Comparison of ENCODE assay signal across 24 cellular contexts in the genomic region with DNA sequence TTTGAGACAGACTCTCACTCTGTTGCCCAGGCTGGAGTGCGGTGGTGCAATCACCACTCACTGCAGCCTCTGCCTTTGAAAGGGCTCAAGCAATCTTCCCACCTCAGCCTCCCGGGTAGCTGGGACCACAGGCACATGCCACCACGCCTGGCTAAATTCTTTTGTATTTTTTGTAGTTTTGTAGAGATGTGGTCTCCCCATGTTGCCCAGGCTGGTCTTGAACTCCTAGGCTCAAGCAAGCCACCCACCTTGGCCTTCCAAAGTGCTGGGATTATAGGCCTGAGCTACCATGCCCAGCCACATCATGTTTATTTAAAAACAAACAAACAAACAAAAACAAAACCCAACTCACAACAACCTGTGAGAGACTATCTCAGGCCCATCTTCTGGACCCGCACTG. TPM values are rescaled to one million over a fixed set of nuclear protein-coding genes. Genes with fewer than 3 reads are reported as not detected.
"Had no signal": no experiment of that assay in that cellular context is flagged by ENCODE, and none has a peak within 500 bp of the region (broad histone marks: within the 10 kb centered on the region; RNA-seq: fewer than 3 reads in every experiment).

No MANE protein-coding gene starts in this region.

- H3K9me3 Mint-ChIP-seq: stimulated activated memory B cell treated with anti-CD40 and anti-IgM and Interleukin-4, amounts not matched to agents 10 μg/mL and 1 μg/mL and 100 μg/mL, for 72 hours; stimulated activated naive CD8-positive, alpha-beta T cell treated with anti-CD3 and anti-CD28 coated beads, Interleukin-15, amount 100 ng/mL, for 72 hours had no signal

- H3K4me1 Mint-ChIP-seq: memory B cell; stimulated activated memory B cell treated with anti-CD40 and anti-IgM and Interleukin-4, amounts not matched to agents 10 μg/mL and 1 μg/mL and 100 μg/mL, for 72 hours had no signal

- DNase-seq: effector CD8-positive, alpha-beta T cell; islet precursor cell; left lung; lower lobe of right lung; occipital lobe; right lobe of liver; spleen; stimulated activated CD4-positive, alpha-beta T cell treated with anti-CD3 and anti-CD28 coated beads, Interleukin-15, amount 100 ng/mL, for 24 hours; stimulated activated CD4-positive, alpha-beta T cell treated with anti-CD3 and anti-CD28 coated beads, Interleukin-1b, Interleukin-23, amount 100 ng/mL, for 48 hours; stimulated activated CD4-positive, alpha-beta T cell treated with anti-CD3 and anti-CD28 coated beads, Interleukin-4, amount 100 ng/mL, for 24 hours; stimulated activated naive CD8-positive, alpha-beta T cell treated with anti-CD3 and anti-CD28 coated beads, Interleukin-15, amount 100 ng/mL, for 72 hours; substantia nigra; upper lobe of left lung; uterus had no signal

- H3K4me3 Mint-ChIP-seq: memory B cell; mesothelial cell of epicardium; nephron; stimulated activated memory B cell treated with anti-CD40 and anti-IgM and Interleukin-4, amounts not matched to agents 10 μg/mL and 1 μg/mL and 100 μg/mL, for 72 hours; stimulated activated naive CD8-positive, alpha-beta T cell treated with anti-CD3 and anti-CD28 coated beads, Interleukin-15, amount 100 ng/mL, for 72 hours had no signal

- H3K4me1 ChIP-seq: left lung, lower lobe of right lung, parathyroid adenoma, prostate gland, right lobe of liver, spleen, uterus had no signal

- H3K27ac Mint-ChIP-seq: memory B cell; mesothelial cell of epicardium; stimulated activated memory B cell treated with anti-CD40 and anti-IgM and Interleukin-4, amounts not matched to agents 10 μg/mL and 1 μg/mL and 100 μg/mL, for 72 hours had no signal

- H3K9me3 ChIP-seq: gastroesophageal sphincter, left lung, lower lobe of right lung, prostate gland, right lobe of liver, spleen, upper lobe of left lung, uterus had no signal

- H3K27me3 ChIP-seq: gastroesophageal sphincter, upper lobe of left lung, uterus had no signal

- ATAC-seq: esophagus mucosa; gastroesophageal sphincter; left lung; lower lobe of right lung; right lobe of liver; stimulated activated memory B cell treated with anti-CD40 and anti-IgM and Interleukin-4, amounts not matched to agents 10 μg/mL and 1 μg/mL and 100 μg/mL, for 72 hours; stimulated activated naive CD8-positive, alpha-beta T cell treated with anti-CD3 and anti-CD28 coated beads, Interleukin-15, amount 100 ng/mL, for 72 hours had no signal

- H3K36me3 Mint-ChIP-seq: memory B cell; mesothelial cell of epicardium; stimulated activated memory B cell treated with anti-CD40 and anti-IgM and Interleukin-4, amounts not matched to agents 10 μg/mL and 1 μg/mL and 100 μg/mL, for 72 hours had no signal

- H3K36me3 ChIP-seq: gastroesophageal sphincter, left lung, lower lobe of right lung, prostate gland, right lobe of liver, spleen, upper lobe of left lung, uterus had no signal

- H3K27ac ChIP-seq: coronary artery, gastroesophageal sphincter, left lung, lower lobe of right lung, parathyroid adenoma, prostate gland, right lobe of liver, spleen, upper lobe of left lung, uterus had no signal

- H3K4me3 ChIP-seq: coronary artery, gastroesophageal sphincter, left lung, lower lobe of right lung, prostate gland, right lobe of liver, spleen, upper lobe of left lung, uterus had no signal

RNA-seq across cellular contexts. Expression of a gene that starts 29.7 kb away (rescaled TPM):
- total RNA-seq: dermis microvascular lymphatic vessel endothelial cell, lower lobe of right lung, mesothelial cell of epicardium, occipital lobe had no signal
